ENCODE assay signal across 19 cellular contexts in genomic region chrX:33195698-33196097, GRCh38. TPM values are rescaled to one million over a fixed set of nuclear protein-coding genes. Genes with fewer than 3 reads are reported as not detected.
DNase-seq lines count a peak whose midpoint lies in the region; ATAC-seq and TF ChIP-seq lines count a peak whose summit lies in the region.
"Had no signal": no experiment of that assay in that cellular context is flagged by ENCODE, and none has a peak within 500 bp of the region (broad histone marks: within the 10 kb centered on the region; RNA-seq: fewer than 3 reads in every experiment).

No MANE protein-coding gene starts in this region.

- H3K9ac ChIP-seq in skeletal muscle tissue (ENCODE audit: low read depth in 1 of 3, low read length in 3 of 3) = no peak overlapping the region

- TF ChIP-seq CTCF in ascending aorta (IDR thresholded peaks at IDR 0.05) (no peak), lower lobe of right lung (IDR thresholded peaks at IDR 0.05) (no peak), omental fat pad (IDR thresholded peaks at IDR 0.05) (no peak)

- H3K4me3 ChIP-seq in ascending aorta (no peak overlapping the region), lower lobe of right lung (no peak overlapping the region), skeletal muscle tissue (ENCODE audit: low read length in 3 of 3) (no peak overlapping the region)
- H3K4me3 ChIP-seq: A549, GM23338 had no signal

- H3K36me3 ChIP-seq in ascending aorta = no peaks in the 10 kb centered on the region
- H3K36me3 ChIP-seq in lower lobe of right lung = no peaks in the 10 kb centered on the region
- H3K36me3 ChIP-seq in skeletal muscle tissue (ENCODE audit: control insufficient read depth in 3 of 3, insufficient read depth in 3 of 3, low read length in 3 of 3) = no peaks in the 10 kb centered on the region

- peak overlapping the region; percentile 56 to 61 for H3K27ac ChIP-seq in ascending aorta
- H3K27ac ChIP-seq in lower lobe of right lung = peak overlapping the region; percentile 24
- peak overlapping the region; percentile 72 for H3K27ac ChIP-seq in skeletal muscle tissue (ENCODE audit: low read depth, low read length)
- H3K27ac ChIP-seq: A549, HL-60 had no signal

- H3K4me1 ChIP-seq in ascending aorta (peaks cover 0 to 5% of the 10 kb centered on the region in 2 donors), lower lobe of right lung (no peaks in the 10 kb centered on the region), skeletal muscle tissue (ENCODE audit: control insufficient read depth in 3 of 3, insufficient read depth in 3 of 3, low read length in 3 of 3) (peaks cover 3 to 10% (median 6%) of the 10 kb centered on the region in 3 donors)
- H3K4me1 ChIP-seq: A549 had no signal

- ATAC-seq in lower lobe of right lung = peak in 1 of 2 donors; percentile 43
- ATAC-seq in omental fat pad (ENCODE audit: low FRiP score) = no peak
- no peak for ATAC-seq in GM21528 (IDR thresholded peaks at IDR 0.05; ENCODE audit: low FRiP score, unreplicated experiment)
- ATAC-seq: A549, GM23338, Panc1, Right ventricle myocardium inferior had no signal

- intact Hi-C loops in ascending aorta (cut with DNase I) = no loop called here
- intact Hi-C loops in lower lobe of right lung (cut with DNase I) = no loop called here

- H3K27me3 ChIP-seq in ascending aorta (no peaks in the 10 kb centered on the region), lower lobe of right lung (ENCODE audit: low read depth) (no peaks in the 10 kb centered on the region), skeletal muscle tissue (ENCODE audit: control insufficient read depth in 3 of 3, insufficient read depth in 3 of 3, low read length in 3 of 3) (no peaks in the 10 kb centered on the region)

- H3K9me3 ChIP-seq in ascending aorta (no peaks in the 10 kb centered on the region), lower lobe of right lung (no peaks in the 10 kb centered on the region), skeletal muscle tissue (ENCODE audit: control insufficient read depth in 3 of 3, low read length in 3 of 3) (no peaks in the 10 kb centered on the region)
- H3K9me3 ChIP-seq: A549 had no signal

- DNase-seq in HCEC 1CT = peak; percentile 45
- no peak for DNase-seq in ascending aorta (ENCODE audit: low spot score in 2 of 2)
- DNase-seq in lower lobe of right lung = no peak
- DNase-seq in omental fat pad (ENCODE audit: low spot score) = no peak
- no peak for DNase-seq in DMS79 (lab: John Stamatoyannopoulos, UW)
- DNase-seq: C1 segment of cervical spinal cord, DMS 273 treated with DMSO at 0.1 percent for 48 hours, GF-D8, NCI-H2029, NCI-H2171, NCI-H446, NCI-H82 had no signal

RNA-seq across cellular contexts. Expression of gene DMD, which starts 15.7 kb away (rescaled TPM):
- 40.0 TPM for total RNA-seq in ascending aorta
- 29.4 TPM for total RNA-seq in lower lobe of right lung
- total RNA-seq in skeletal muscle tissue = 190 TPM
- total RNA-seq in omental fat pad = 10 to 100 TPM; 27.7 to 54.7 (median 34.4) TPM
